Comparison of ENCODE assay signal across 25 cellular contexts in the genomic region with DNA sequence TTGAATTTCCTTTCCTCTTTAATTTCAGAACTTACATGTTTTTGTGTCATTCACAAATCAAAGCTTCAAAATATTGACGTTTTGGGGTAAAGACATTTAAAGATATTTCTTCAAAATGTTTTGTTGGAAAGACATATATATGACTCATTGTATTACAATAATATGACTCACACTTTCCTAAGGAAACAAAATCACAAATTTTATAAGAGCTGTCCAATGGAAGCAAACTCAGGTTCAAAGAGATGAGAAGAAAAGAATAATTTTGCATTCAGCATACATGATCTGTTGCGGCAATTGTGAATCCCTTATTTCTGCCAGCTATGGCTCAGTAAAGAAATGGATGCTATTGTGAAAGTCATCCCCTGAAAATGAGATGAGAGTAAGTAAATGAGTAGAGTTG.
DNase-seq lines count a peak whose midpoint lies in the region; ATAC-seq and TF ChIP-seq lines count a peak whose summit lies in the region.
"Had no signal": no experiment of that assay in that cellular context is flagged by ENCODE, and none has a peak within 500 bp of the region (broad histone marks: within the 10 kb centered on the region; RNA-seq: fewer than 3 reads in every experiment).

No MANE protein-coding gene starts in this region.

- H3K36me3 Mint-ChIP-seq in activated naive CD4-positive, alpha-beta T cell treated with anti-CD3 and anti-CD28 coated beads, Interleukin-2, amount 50 U/mL, for 24 hours: no peaks in the 10 kb centered on the region
- H3K36me3 Mint-ChIP-seq in activated naive CD4-positive, alpha-beta T cell treated with anti-CD3 and anti-CD28 coated beads, Interleukin-2, amount 10 ng/mL, durations not matched to agents 7 days and 5 days: no peaks in the 10 kb centered on the region

- ATAC-seq in gastrocnemius medialis (no peak), GM21737 (IDR thresholded peaks at IDR 0.05; ENCODE audit: unreplicated experiment) (no peak)
- ATAC-seq: naive thymus-derived CD4-positive, alpha-beta T cell; pancreas; sciatic nerve; upper lobe of right lung had no signal

- DNase-seq in activated naive CD4-positive, alpha-beta T cell treated with anti-CD3 and anti-CD28 coated beads, Interleukin-2, amount 10 ng/mL, durations not matched to agents 7 days and 5 days: no peak
- DNase-seq in astrocyte of the spinal cord (ENCODE audit: low read depth, low spot score) (peak; percentile 67), fibroblast of the aortic adventitia (ENCODE audit: low read depth) (peak; percentile 19), dorsolateral prefrontal cortex (no peak), gastrocnemius medialis (no peak)
- no peak for DNase-seq in stimulated activated naive CD4-positive, alpha-beta T cell treated with Interleukin-2 at 50 U/mL for 16 hours (lab: John Stamatoyannopoulos, UW)
- DNase-seq: 8988T; activated CD4-positive, alpha-beta T cell treated with anti-CD3 and anti-CD28 coated beads, Interleukin-2, amount 50 U/mL, for 48 hours; activated T-cell treated with anti-CD3 and anti-CD28 coated beads for 4 hours; DMS 273 treated with DMSO at 0.1 percent for 48 hours; hippocampal formation; Karpas-422; kidney; naive thymus-derived CD4-positive, alpha-beta T cell; NCI-H1417; pancreas; stomach; upper lobe of right lung had no signal

- no peaks in the 10 kb centered on the region for H3K27me3 ChIP-seq in dorsolateral prefrontal cortex
- H3K27me3 ChIP-seq in gastrocnemius medialis: no peaks in the 10 kb centered on the region
- H3K27me3 ChIP-seq: ascending aorta; BLaER1 treated with 17β-estradiol and CSF1 and Interleukin-3, amounts not matched to agents 10 nM and 100 nM; pancreas; stomach; upper lobe of right lung had no signal

- no peaks in the 10 kb centered on the region for H3K9me3 Mint-ChIP-seq in activated naive CD4-positive, alpha-beta T cell treated with anti-CD3 and anti-CD28 coated beads, Interleukin-2, amount 50 U/mL, for 24 hours
- no peaks in the 10 kb centered on the region for H3K9me3 Mint-ChIP-seq in activated naive CD4-positive, alpha-beta T cell treated with anti-CD3 and anti-CD28 coated beads, Interleukin-2, amount 10 ng/mL, durations not matched to agents 7 days and 5 days
- H3K9me3 Mint-ChIP-seq: naive thymus-derived CD4-positive, alpha-beta T cell had no signal

- CTCF ChIA-PET in activated naive CD4-positive, alpha-beta T cell treated with anti-CD3 and anti-CD28 coated beads, Interleukin-2, amount 10 ng/mL, durations not matched to agents 7 days and 5 days (lab: Charles Lee): no interaction called here

- H3K4me3 ChIP-seq in astrocyte of the spinal cord (ENCODE audit: low read depth, low read length) (no peak overlapping the region), fibroblast of the aortic adventitia (ENCODE audit: low read depth, low read length) (no peak overlapping the region), dorsolateral prefrontal cortex (no peak overlapping the region), gastrocnemius medialis (no peak overlapping the region)
- H3K4me3 ChIP-seq: ascending aorta; BLaER1 treated with 17β-estradiol and CSF1 and Interleukin-3, amounts not matched to agents 10 nM and 100 nM; coronary artery; pancreas; stomach; upper lobe of right lung had no signal

- intact Hi-C loops in dorsolateral prefrontal cortex (cut with DNase I) (no loop called here), gastrocnemius medialis (cut with DNase I; ENCODE audit: low total_unique reads) (no loop called here)

- H3K27ac ChIP-seq in dorsolateral prefrontal cortex (no peak overlapping the region), gastrocnemius medialis (no peak overlapping the region)
- H3K27ac ChIP-seq: ascending aorta; BLaER1 treated with 17β-estradiol and CSF1 and Interleukin-3, amounts not matched to agents 10 nM and 100 nM; coronary artery; pancreas; stomach; upper lobe of right lung; VCaP had no signal

- peaks cover 4% of the 10 kb centered on the region for H3K4me1 Mint-ChIP-seq in activated naive CD4-positive, alpha-beta T cell treated with anti-CD3 and anti-CD28 coated beads, Interleukin-2, amount 50 U/mL, for 24 hours
- no peaks in the 10 kb centered on the region for H3K4me1 Mint-ChIP-seq in activated naive CD4-positive, alpha-beta T cell treated with anti-CD3 and anti-CD28 coated beads, Interleukin-2, amount 10 ng/mL, durations not matched to agents 7 days and 5 days
- H3K4me1 Mint-ChIP-seq: naive thymus-derived CD4-positive, alpha-beta T cell had no signal

- H3K4me3 Mint-ChIP-seq in activated naive CD4-positive, alpha-beta T cell treated with anti-CD3 and anti-CD28 coated beads, Interleukin-2, amount 50 U/mL, for 24 hours: no peak overlapping the region
- no peak overlapping the region for H3K4me3 Mint-ChIP-seq in activated naive CD4-positive, alpha-beta T cell treated with anti-CD3 and anti-CD28 coated beads, Interleukin-2, amount 10 ng/mL, durations not matched to agents 7 days and 5 days
- H3K4me3 Mint-ChIP-seq: naive thymus-derived CD4-positive, alpha-beta T cell had no signal

- no peaks in the 10 kb centered on the region for H3K4me1 ChIP-seq in gastrocnemius medialis
- H3K4me1 ChIP-seq: ascending aorta, pancreas, upper lobe of right lung had no signal

- no peak for TF ChIP-seq POLR2A in gastrocnemius medialis (IDR thresholded peaks at IDR 0.05)

- H3K36me3 ChIP-seq in gastrocnemius medialis: no peaks in the 10 kb centered on the region
- H3K36me3 ChIP-seq: ascending aorta; BLaER1 treated with 17β-estradiol and CSF1 and Interleukin-3, amounts not matched to agents 10 nM and 100 nM; pancreas; stomach; upper lobe of right lung had no signal

- TF ChIP-seq CTCF in astrocyte of the spinal cord (IDR thresholded peaks at IDR 0.05; ENCODE audit: low read depth, low read length) (no peak), fibroblast of the aortic adventitia (IDR thresholded peaks at IDR 0.05; ENCODE audit: insufficient read depth, low read length) (no peak), dorsolateral prefrontal cortex (IDR thresholded peaks at IDR 0.05 in 54 of 56, conservative IDR thresholded peaks at IDR 0.05 in 2 of 56; ENCODE audit: low read depth in 1 of 56, partially characterized antibody in 56 of 56) (no peak), gastrocnemius medialis (IDR thresholded peaks at IDR 0.05 in 4 of 5, conservative IDR thresholded peaks at IDR 0.05 in 1 of 5) (no peak)

- in situ Hi-C loops in astrocyte of the spinal cord (cut with HindIII; ENCODE audit: low sequenced_read_pairs): no loop called here
- in situ Hi-C loops in gastrocnemius medialis (cut with MboI; ENCODE audit: low sequenced_read_pairs in 4 of 4): no loop called here

- H3K27me3 Mint-ChIP-seq in activated naive CD4-positive, alpha-beta T cell treated with anti-CD3 and anti-CD28 coated beads, Interleukin-2, amount 50 U/mL, for 24 hours: no peaks in the 10 kb centered on the region
- H3K27me3 Mint-ChIP-seq in activated naive CD4-positive, alpha-beta T cell treated with anti-CD3 and anti-CD28 coated beads, Interleukin-2, amount 10 ng/mL, durations not matched to agents 7 days and 5 days: no peaks in the 10 kb centered on the region

- H3K27ac Mint-ChIP-seq in activated naive CD4-positive, alpha-beta T cell treated with anti-CD3 and anti-CD28 coated beads, Interleukin-2, amount 50 U/mL, for 24 hours: peak overlapping the region; percentile 9
- no peak overlapping the region for H3K27ac Mint-ChIP-seq in activated naive CD4-positive, alpha-beta T cell treated with anti-CD3 and anti-CD28 coated beads, Interleukin-2, amount 10 ng/mL, durations not matched to agents 7 days and 5 days
- H3K27ac Mint-ChIP-seq: naive thymus-derived CD4-positive, alpha-beta T cell had no signal

- H3K9me3 ChIP-seq in gastrocnemius medialis: no peaks in the 10 kb centered on the region
- H3K9me3 ChIP-seq: ascending aorta; BLaER1 treated with 17β-estradiol and CSF1 and Interleukin-3, amounts not matched to agents 10 nM and 100 nM; pancreas; stomach; upper lobe of right lung had no signal

Comparison
In these comparisons a context has a peak if more than half of its experiments do, and no peak if none do; other contexts are left out.
1. DNase-seq: peak in astrocyte of the spinal cord (single experiment) and fibroblast of the aortic adventitia (single experiment); none in activated naive CD4-positive, alpha-beta T cell treated with anti-CD3 and anti-CD28 coated beads, Interleukin-2, amount 10 ng/mL, durations not matched to agents 7 days and 5 days (single experiment), stimulated activated naive CD4-positive, alpha-beta T cell treated with Interleukin-2 at 50 U/mL for 16 hours (single experiment), dorsolateral prefrontal cortex (0 of 10) and gastrocnemius medialis (0 of 2).